8 cellular contexts compared by ENCODE assay signal in the genomic region with DNA sequence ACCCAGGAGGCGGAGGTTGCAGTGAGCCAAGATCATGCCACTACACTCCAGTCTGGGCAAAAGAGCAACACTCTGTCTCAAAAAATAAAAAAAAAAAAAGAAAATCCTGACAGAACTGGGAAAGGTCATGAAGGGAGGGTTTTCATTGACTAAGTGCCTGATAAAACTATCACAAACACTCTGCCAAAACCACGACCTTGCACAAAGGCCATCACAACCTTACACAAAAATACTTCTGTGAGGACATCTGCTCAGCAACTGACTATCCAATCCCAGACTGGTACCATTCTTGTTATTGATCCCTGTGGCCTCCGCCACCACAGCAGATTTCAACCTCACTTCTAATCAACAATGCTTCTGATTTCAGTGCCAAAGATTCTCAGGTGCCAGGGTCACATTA.
"Had no signal": no experiment of that assay in that cellular context is flagged by ENCODE, and none has a peak within 500 bp of the region (broad histone marks: within the 10 kb centered on the region; RNA-seq: fewer than 3 reads in every experiment).

No MANE protein-coding gene starts in this region.

- H3K4me3 Mint-ChIP-seq: GM23338, HFFc6 had no signal

- H3K9me3 ChIP-seq: HAP-1 had no signal

- H3K9me3 Mint-ChIP-seq: GM23338, HFFc6 had no signal

- H3K27ac Mint-ChIP-seq: GM23338, HFFc6 had no signal

- H3K27ac ChIP-seq: HL-60 had no signal

- H3K4me2 ChIP-seq: GM23338 had no signal

- ATAC-seq: GM23338, HCT116, K562 had no signal

- H2AFZ ChIP-seq: GM23338 had no signal

- H3K36me3 ChIP-seq: HAP-1 had no signal

- DNase-seq: HFFc6, IMR-90, KG1 had no signal

- H3K4me3 ChIP-seq: GM23338, HAP-1, K562 had no signal
